In the genomic region with DNA sequence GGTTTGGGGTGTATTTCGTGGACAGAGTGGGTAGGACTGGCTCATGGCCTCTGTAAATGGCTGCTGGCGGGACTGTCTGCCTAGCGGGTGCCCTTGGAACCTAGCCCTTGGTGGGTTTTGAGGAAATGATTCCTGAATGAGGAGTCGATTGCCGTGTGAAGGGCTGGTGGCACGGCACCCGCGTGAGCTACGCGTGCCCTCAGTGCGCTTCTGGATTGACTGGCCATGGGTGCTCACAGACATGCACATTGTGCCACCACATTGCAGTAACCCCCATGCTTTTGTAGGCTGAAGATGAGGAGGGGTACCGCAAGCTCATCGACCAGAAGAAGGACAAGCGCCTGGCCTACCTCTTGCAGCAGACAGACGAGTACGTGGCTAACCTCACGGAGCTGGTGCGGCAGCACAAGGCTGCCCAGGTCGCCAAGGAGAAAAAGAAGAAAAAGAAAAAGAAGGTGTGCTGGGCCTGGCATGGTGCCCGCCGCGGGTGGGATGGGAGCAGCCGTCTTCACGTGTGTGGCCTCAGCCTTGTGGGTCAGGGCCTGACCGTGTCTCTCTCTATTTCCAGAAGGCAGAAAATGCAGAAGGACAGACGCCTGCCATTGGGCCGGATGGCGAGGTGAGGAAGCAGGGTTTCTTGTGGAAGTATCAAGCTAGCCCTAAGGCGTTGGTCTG, we compare ENCODE assay signal across 1 cellular context.
TF ChIP-seq lines count a peak whose summit lies in the region.

No MANE protein-coding gene starts in this region.

TF ChIP-seq in IMR-90, 13 proteins besides CTCF, POLR2A, EP300 and RAD21:
- TF ChIP-seq CHD1 (IDR thresholded peaks at IDR 0.05; ENCODE audit: low read depth, low read length): no peak
- TF ChIP-seq MAZ (IDR thresholded peaks at IDR 0.05; ENCODE audit: borderline replicate concordance, low read depth, low read length): no peak
- TF ChIP-seq, protein P1, sequence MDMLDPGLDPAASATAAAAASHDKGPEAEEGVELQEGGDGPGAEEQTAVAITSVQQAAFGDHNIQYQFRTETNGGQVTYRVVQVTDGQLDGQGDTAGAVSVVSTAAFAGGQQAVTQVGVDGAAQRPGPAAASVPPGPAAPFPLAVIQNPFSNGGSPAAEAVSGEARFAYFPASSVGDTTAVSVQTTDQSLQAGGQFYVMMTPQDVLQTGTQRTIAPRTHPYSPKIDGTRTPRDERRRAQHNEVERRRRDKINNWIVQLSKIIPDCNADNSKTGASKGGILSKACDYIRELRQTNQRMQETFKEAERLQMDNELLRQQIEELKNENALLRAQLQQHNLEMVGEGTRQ (IDR thresholded peaks at IDR 0.05; ENCODE audit: low read depth, low read length): no peak
- no peak for TF ChIP-seq MXI1 (IDR thresholded peaks at IDR 0.05; ENCODE audit: borderline replicate concordance, low read depth, low read length)
- no peak for TF ChIP-seq RFX5 (IDR thresholded peaks at IDR 0.05; ENCODE audit: low read depth, low read length)
- no peak for TF ChIP-seq FOS (IDR thresholded peaks at IDR 0.05; ENCODE audit: low read depth, low read length)
- TF ChIP-seq NFE2L2 (IDR thresholded peaks at IDR 0.05; ENCODE audit: low read depth, low read length): no peak
- no peak for TF ChIP-seq BHLHE40 (IDR thresholded peaks at IDR 0.05; ENCODE audit: low read depth, low read length)
- no peak for TF ChIP-seq MAFK (IDR thresholded peaks at IDR 0.05; ENCODE audit: low read depth, low read length)
- no peak for TF ChIP-seq SMC3 (IDR thresholded peaks at IDR 0.05; ENCODE audit: low read depth, low read length)
- TF ChIP-seq ELK1 (IDR thresholded peaks at IDR 0.05; ENCODE audit: borderline replicate concordance, low read depth, low read length): no peak
- no peak for TF ChIP-seq CEBPB (IDR thresholded peaks at IDR 0.05; ENCODE audit: low read depth, low read length)
- TF ChIP-seq RCOR1 (IDR thresholded peaks at IDR 0.05; ENCODE audit: insufficient replicate concordance, low read length): no peak
